In the genomic region with DNA sequence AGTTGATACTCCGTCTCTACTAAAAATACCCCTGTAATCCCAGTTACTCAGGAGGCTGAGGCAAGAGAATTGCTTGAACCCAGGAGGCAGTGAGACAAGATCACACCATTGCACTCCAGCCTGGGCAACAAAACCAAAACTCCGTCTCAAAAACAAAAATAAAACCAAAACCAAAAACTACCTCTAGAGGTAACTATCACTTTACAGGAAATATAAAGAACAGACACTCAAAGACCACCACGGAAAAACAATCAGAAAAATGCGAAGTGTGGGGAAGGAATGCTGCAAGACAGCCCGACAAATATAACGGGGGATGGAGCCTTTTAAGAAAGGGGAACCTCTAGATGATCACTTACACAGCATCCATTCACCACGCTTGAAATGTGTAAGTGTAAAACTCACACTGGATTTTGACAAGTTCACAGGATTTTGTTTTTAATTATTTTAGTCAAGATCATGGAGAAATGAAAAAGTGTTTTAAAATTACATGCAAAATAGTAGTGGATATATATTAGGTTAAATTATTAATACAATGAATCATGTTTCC, we compare ENCODE assay signal across 11 cellular contexts. TPM values are rescaled to one million over a fixed set of nuclear protein-coding genes. Genes with fewer than 3 reads are reported as not detected.
A peak's percentile ranks its signal among the peaks of the same experiment; 100 is the strongest.
DNase-seq lines count a peak whose midpoint lies in the region; ATAC-seq and TF ChIP-seq lines count a peak whose summit lies in the region.
"Had no signal": no experiment of that assay in that cellular context is flagged by ENCODE, and none has a peak within 500 bp of the region (broad histone marks: within the 10 kb centered on the region; RNA-seq: fewer than 3 reads in every experiment).

No MANE protein-coding gene starts in this region.

- CTCF ChIA-PET in activated CD8-positive, alpha-beta memory T cell treated with anti-CD3 and anti-CD28 coated beads, Interleukin-2, amount 10 ng/mL, durations not matched to agents 7 days and 5 days (lab: Charles Lee): interaction anchor here (0.7 to 1.6 kb wide), 4 partner anchors 9 to 23 kb away, joined by 3 to 8 read pairs (median 5); no protein-coding TSS in a partner anchor

- H3K27ac Mint-ChIP-seq in activated CD8-positive, alpha-beta memory T cell treated with anti-CD3 and anti-CD28 coated beads, Interleukin-2, amount 10 ng/mL, durations not matched to agents 7 days and 5 days: peak overlapping the region; percentile 88
- H3K27ac Mint-ChIP-seq in endodermal cell: peak overlapping the region; percentile 41
- H3K27ac Mint-ChIP-seq in stimulated activated effector memory CD8-positive, alpha-beta T cell treated with anti-CD3 and anti-CD28 coated beads, Interleukin-12 subunit alpha, Interleukin-12 subunit beta, amount 100 ng/mL, for 72 hours: peak overlapping the region; percentile 99

- H3K9me3 Mint-ChIP-seq in activated CD8-positive, alpha-beta memory T cell treated with anti-CD3 and anti-CD28 coated beads, Interleukin-2, amount 10 ng/mL, durations not matched to agents 7 days and 5 days (ENCODE audit: low read depth): no peaks in the 10 kb centered on the region
- H3K9me3 Mint-ChIP-seq in endodermal cell: no peaks in the 10 kb centered on the region
- H3K9me3 Mint-ChIP-seq in stimulated activated effector memory CD8-positive, alpha-beta T cell treated with anti-CD3 and anti-CD28 coated beads, Interleukin-12 subunit alpha, Interleukin-12 subunit beta, amount 100 ng/mL, for 72 hours: no peaks in the 10 kb centered on the region

- no peaks in the 10 kb centered on the region for H3K9me2 ChIP-seq in OCI-LY1 (ENCODE audit: low read depth, low read length)

- H3K9me3 ChIP-seq in OCI-LY1 (ENCODE audit: low read length) (no peaks in the 10 kb centered on the region), endodermal cell (ENCODE audit: control insufficient read depth, low read length) (no peaks in the 10 kb centered on the region)
- H3K9me3 ChIP-seq: SJSA1 had no signal

- H3K79me2 ChIP-seq in OCI-LY1 (ENCODE audit: insufficient read depth, low read length): peaks cover 84% of the 10 kb centered on the region

- no peaks in the 10 kb centered on the region; the same call in 1 of the 2 replicates for H3F3A ChIP-seq in OCI-LY1 (ENCODE audit: insufficient read depth, low read length)

- peak; percentile 55 for DNase-seq in activated CD8-positive, alpha-beta memory T cell treated with anti-CD3 and anti-CD28 coated beads, Interleukin-2, amount 10 ng/mL, durations not matched to agents 7 days and 5 days
- no peak for DNase-seq in activated CD8-positive, alpha-beta memory T cell treated with anti-CD3 and anti-CD28 coated beads, Interleukin-2, amount 50 U/mL, for 48 hours
- DNase-seq in endodermal cell (no peak), NCI-H510A (lab: John Stamatoyannopoulos, UW) (no peak), NCI-H187 (lab: John Stamatoyannopoulos, UW) (no peak)
- no peak for DNase-seq in stimulated activated effector memory CD8-positive, alpha-beta T cell treated with anti-CD3 and anti-CD28 coated beads, Interleukin-12 subunit alpha, Interleukin-12 subunit beta, amount 100 ng/mL, for 72 hours (ENCODE audit: low spot score in 2 of 2)
- no peak for DNase-seq in effector CD4-positive, alpha-beta T cell
- DNase-seq: brain microvascular endothelial cell, kidney had no signal

- H3K9ac ChIP-seq in OCI-LY1 (ENCODE audit: low read length) (peak overlapping the region; percentile 99; the same call in 1 of the 2 replicates), endodermal cell (ENCODE audit: extremely low read depth, low read length, poor library complexity, severe bottlenecking) (no peak overlapping the region)

- H3K4me2 ChIP-seq in OCI-LY1 (ENCODE audit: low read length): peak overlapping the region; percentile 97

- H3K4me1 Mint-ChIP-seq in activated CD8-positive, alpha-beta memory T cell treated with anti-CD3 and anti-CD28 coated beads, Interleukin-2, amount 10 ng/mL, durations not matched to agents 7 days and 5 days: peaks cover 47% of the 10 kb centered on the region
- H3K4me1 Mint-ChIP-seq in endodermal cell: peaks cover 35% of the 10 kb centered on the region
- peaks cover 63% of the 10 kb centered on the region for H3K4me1 Mint-ChIP-seq in stimulated activated effector memory CD8-positive, alpha-beta T cell treated with anti-CD3 and anti-CD28 coated beads, Interleukin-12 subunit alpha, Interleukin-12 subunit beta, amount 100 ng/mL, for 72 hours

- H3K27me3 ChIP-seq in OCI-LY1 (ENCODE audit: insufficient read depth, low read length): no peaks in the 10 kb centered on the region
- no peaks in the 10 kb centered on the region for H3K27me3 ChIP-seq in endodermal cell (ENCODE audit: control insufficient read depth, insufficient read depth, low read length, poor library complexity, severe bottlenecking)
- H3K27me3 ChIP-seq: brain microvascular endothelial cell, SJSA1 had no signal

- H3K36me3 ChIP-seq in OCI-LY1 (ENCODE audit: insufficient read depth, low read length) (peaks cover 59% of the 10 kb centered on the region), endodermal cell (ENCODE audit: control insufficient read depth, insufficient read depth, low read length) (peaks cover 32% of the 10 kb centered on the region)

- peak overlapping the region; percentile 15 for H3K27ac ChIP-seq in OCI-LY1 (ENCODE audit: low read depth, low read length, poor library complexity, severe bottlenecking)
- no peak overlapping the region for H3K27ac ChIP-seq in endodermal cell (ENCODE audit: low read depth, low read length)
- H3K27ac ChIP-seq: brain microvascular endothelial cell, SJSA1 had no signal

- whole genome bisulfite sequencing in endodermal cell (ENCODE audit: insufficient coverage in 1 of 2, insufficient read length in 1 of 2), 2 experiments: 80 to 85% methylated on average over 6 to 7 of the region's 7 CpGs

- TF ChIP-seq CTCF in OCI-LY1 (IDR thresholded peaks at IDR 0.05; ENCODE audit: low read length): no peak
- TF ChIP-seq CTCF in endodermal cell (conservative IDR thresholded peaks at IDR 0.05): no peak

- H3K4me3 Mint-ChIP-seq in activated CD8-positive, alpha-beta memory T cell treated with anti-CD3 and anti-CD28 coated beads, Interleukin-2, amount 10 ng/mL, durations not matched to agents 7 days and 5 days: peak overlapping the region; percentile 98
- peak overlapping the region; percentile 26 for H3K4me3 Mint-ChIP-seq in endodermal cell
- peak overlapping the region; percentile 96 for H3K4me3 Mint-ChIP-seq in stimulated activated effector memory CD8-positive, alpha-beta T cell treated with anti-CD3 and anti-CD28 coated beads, Interleukin-12 subunit alpha, Interleukin-12 subunit beta, amount 100 ng/mL, for 72 hours

- peaks cover 53% of the 10 kb centered on the region for H3K36me3 Mint-ChIP-seq in activated CD8-positive, alpha-beta memory T cell treated with anti-CD3 and anti-CD28 coated beads, Interleukin-2, amount 10 ng/mL, durations not matched to agents 7 days and 5 days
- peaks cover 17% of the 10 kb centered on the region for H3K36me3 Mint-ChIP-seq in endodermal cell (ENCODE audit: low read depth)
- peaks cover 99% of the 10 kb centered on the region for H3K36me3 Mint-ChIP-seq in stimulated activated effector memory CD8-positive, alpha-beta T cell treated with anti-CD3 and anti-CD28 coated beads, Interleukin-12 subunit alpha, Interleukin-12 subunit beta, amount 100 ng/mL, for 72 hours

- no peak overlapping the region for H2AFZ ChIP-seq in OCI-LY1 (ENCODE audit: low read length)

- peaks cover 66% of the 10 kb centered on the region for H3K4me1 ChIP-seq in OCI-LY1 (ENCODE audit: insufficient read depth, low read length, severe bottlenecking)
- H3K4me1 ChIP-seq in endodermal cell (ENCODE audit: control insufficient read depth, insufficient read depth, low read length): peaks cover 13% of the 10 kb centered on the region

- no peaks in the 10 kb centered on the region for H3K27me3 Mint-ChIP-seq in activated CD8-positive, alpha-beta memory T cell treated with anti-CD3 and anti-CD28 coated beads, Interleukin-2, amount 10 ng/mL, durations not matched to agents 7 days and 5 days
- H3K27me3 Mint-ChIP-seq in endodermal cell (ENCODE audit: insufficient read depth): no peaks in the 10 kb centered on the region

- H3K4me3 ChIP-seq in OCI-LY1 (ENCODE audit: low read depth, low read length, poor library complexity, severe bottlenecking) (peak overlapping the region; percentile 95), endodermal cell (ENCODE audit: low read length) (no peak overlapping the region)
- H3K4me3 ChIP-seq: SJSA1 had no signal

- no peak for ATAC-seq in activated CD8-positive, alpha-beta memory T cell treated with anti-CD3 and anti-CD28 coated beads, Interleukin-2, amount 10 ng/mL, durations not matched to agents 7 days and 5 days
- ATAC-seq in stimulated activated effector memory CD8-positive, alpha-beta T cell treated with anti-CD3 and anti-CD28 coated beads, Interleukin-12 subunit alpha, Interleukin-12 subunit beta, amount 100 ng/mL, for 72 hours: no peak

- no peaks in the 10 kb centered on the region for H4K20me1 ChIP-seq in OCI-LY1 (ENCODE audit: insufficient read depth, low read length)

RNA-seq across cellular contexts. Expression of a gene that starts 4.2 kb away (rescaled TPM):
- total RNA-seq in activated CD8-positive, alpha-beta memory T cell treated with anti-CD3 and anti-CD28 coated beads, Interleukin-2, amount 10 ng/mL, durations not matched to agents 7 days and 5 days: 100 to 1,000 TPM; 446 to 512 TPM
- total RNA-seq in endodermal cell: 100 to 1,000 TPM; 283 to 299 TPM
- 222 TPM for polyA plus RNA-seq in endodermal cell (2013, experiment 1 of 2)
- polyA plus RNA-seq in endodermal cell (2013, experiment 2 of 2): 193 TPM

RNA-seq across cellular contexts. Expression of a gene that starts 32.2 kb away (rescaled TPM):
- 1 to 10 TPM; 1.9 to 2.7 TPM for total RNA-seq in activated CD8-positive, alpha-beta memory T cell treated with anti-CD3 and anti-CD28 coated beads, Interleukin-2, amount 10 ng/mL, durations not matched to agents 7 days and 5 days
- total RNA-seq in endodermal cell: 1 to 10 TPM; 3.8 to 6.6 TPM
- polyA plus RNA-seq in endodermal cell (2013, experiment 1 of 2): 3.8 TPM
- polyA plus RNA-seq in endodermal cell (2013, experiment 2 of 2): 5.3 TPM

RNA-seq across cellular contexts. Expression of a gene that starts 33.3 kb away (rescaled TPM):
- total RNA-seq in activated CD8-positive, alpha-beta memory T cell treated with anti-CD3 and anti-CD28 coated beads, Interleukin-2, amount 10 ng/mL, durations not matched to agents 7 days and 5 days: under 1 TPM in 1 of 2 experiments, not detected in 1; 0.37 TPM
- under 1 TPM in 1 of 2 donors, not detected in 1; 0.97 TPM for total RNA-seq in endodermal cell
- polyA plus RNA-seq in endodermal cell (2013, experiment 1 of 2): not detected
- polyA plus RNA-seq in endodermal cell (2013, experiment 2 of 2): not detected
- total RNA-seq: SJSA1 had no signal

Comparison
In these comparisons a context has a peak if more than half of its experiments do, and no peak if none do; other contexts are left out.
1. H3K27ac Mint-ChIP-seq: peak in every context shown above with its lines; median percentile 99 in stimulated activated effector memory CD8-positive, alpha-beta T cell treated with anti-CD3 and anti-CD28 coated beads, Interleukin-12 subunit alpha, Interleukin-12 subunit beta, amount 100 ng/mL, for 72 hours; 88 in activated CD8-positive, alpha-beta memory T cell treated with anti-CD3 and anti-CD28 coated beads, Interleukin-2, amount 10 ng/mL, durations not matched to agents 7 days and 5 days; 41 in endodermal cell.
2. H3K4me3 Mint-ChIP-seq: peak in every context shown above with its lines; median percentile 98 in activated CD8-positive, alpha-beta memory T cell treated with anti-CD3 and anti-CD28 coated beads, Interleukin-2, amount 10 ng/mL, durations not matched to agents 7 days and 5 days; 96 in stimulated activated effector memory CD8-positive, alpha-beta T cell treated with anti-CD3 and anti-CD28 coated beads, Interleukin-12 subunit alpha, Interleukin-12 subunit beta, amount 100 ng/mL, for 72 hours; 26 in endodermal cell.